ENCODE assay signal across 11 cellular contexts in the genomic region with DNA sequence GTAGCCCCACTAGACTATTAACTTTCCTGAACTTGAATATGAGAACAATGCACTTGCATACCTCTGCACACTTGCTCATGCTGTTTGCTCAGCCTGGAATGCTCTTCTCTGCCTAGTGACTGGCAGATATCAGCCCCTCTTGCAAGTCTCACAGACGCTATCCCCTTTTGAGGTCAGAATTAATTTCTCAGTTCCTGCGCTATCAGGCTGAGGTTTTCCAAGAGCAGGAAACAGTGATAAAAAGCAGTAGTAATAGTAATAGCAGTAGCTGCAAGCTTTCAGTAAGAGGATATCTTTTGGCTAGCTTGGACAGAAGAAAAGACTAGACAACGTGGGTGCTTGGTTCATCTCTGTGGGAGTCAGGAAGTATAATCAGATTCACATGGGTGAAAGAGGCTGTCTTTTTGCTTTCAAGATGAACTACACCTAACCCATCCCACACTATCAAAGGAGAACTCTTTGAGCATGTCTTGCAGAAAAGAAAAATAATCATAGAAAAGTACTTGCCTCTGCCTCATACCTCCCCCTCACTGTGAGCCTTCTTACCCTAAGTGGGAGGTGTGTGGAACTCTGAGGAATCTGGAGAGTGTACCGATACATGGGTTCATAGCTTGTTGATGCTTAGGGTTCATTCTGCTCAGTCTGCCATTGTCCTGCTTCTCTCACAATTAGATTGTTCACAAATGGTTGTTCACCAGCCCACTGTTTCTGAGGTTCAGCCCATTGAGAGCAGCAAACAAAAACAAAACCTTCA. TPM values are rescaled to one million over a fixed set of nuclear protein-coding genes. Genes with fewer than 3 reads are reported as not detected.
DNase-seq lines count a peak whose midpoint lies in the region; ATAC-seq, FAIRE-seq and TF ChIP-seq lines count a peak whose summit lies in the region.
"Had no signal": no experiment of that assay in that cellular context is flagged by ENCODE, and none has a peak within 500 bp of the region (broad histone marks: within the 10 kb centered on the region; RNA-seq: fewer than 3 reads in every experiment).

No MANE protein-coding gene starts in this region.

- H3K4me3 ChIP-seq in fibroblast of the aortic adventitia (ENCODE audit: low read depth, low read length): no peak overlapping the region
- H3K4me3 ChIP-seq: body of pancreas had no signal

- DNase-seq in Daoy (ENCODE audit: low read depth) (peak; percentile 44), fibroblast of the aortic adventitia (ENCODE audit: low read depth) (peak; percentile 57), HTR-8/SVneo (ENCODE audit: insufficient read length, low spot score) (no peak), iPS-NIHi7 (ENCODE audit: extremely low spot score) (no peak), H4 (ENCODE audit: low spot score) (no peak)
- no peak for DNase-seq in effector CD4-positive, alpha-beta T cell
- DNase-seq: body of pancreas, foreskin melanocyte, nephron progenitor cell had no signal

- no peak for FAIRE-seq in HTR-8/SVneo (lab: Jason Lieb, UNC)

- peak; percentile 46 for ATAC-seq in GM18909 (IDR thresholded peaks at IDR 0.05; ENCODE audit: poor library complexity, unreplicated experiment)
- peak; percentile 69 for ATAC-seq in HG03442 (IDR thresholded peaks at IDR 0.05; ENCODE audit: unreplicated experiment)
- ATAC-seq: body of pancreas had no signal

- TF ChIP-seq CTCF in fibroblast of the aortic adventitia (IDR thresholded peaks at IDR 0.05; ENCODE audit: insufficient read depth, low read length): no peak

RNA-seq across cellular contexts. Expression of gene DRP2, which starts 11.3 kb away (rescaled TPM):
- 0.34 and 0.65 TPM in 2 replicates for total RNA-seq in Daoy (2014; rRNA removed; shearing (Covaris generic))
- 0.41 and 1.8 TPM in 2 replicates for total RNA-seq in fibroblast of the aortic adventitia (ENCODE audit: low replicate concordance)
- total RNA-seq in H4 (2014; rRNA removed; shearing (Covaris generic)): 0.14 TPM in 1 of 2 replicates, not detected in the other
- total RNA-seq: body of pancreas had no signal

Comparison
In these comparisons a context has a peak if more than half of its experiments do, and no peak if none do; other contexts are left out.
1. DNase-seq: peak in Daoy (single experiment) and fibroblast of the aortic adventitia (single experiment); none in HTR-8/SVneo (single experiment), iPS-NIHi7 (single experiment), effector CD4-positive, alpha-beta T cell (single experiment) and H4 (single experiment).